Comparison of ENCODE assay signal across 13 cellular contexts in genomic region chr12:1848741-1849140, GRCh38. TPM values are rescaled to one million over a fixed set of nuclear protein-coding genes. Genes with fewer than 3 reads are reported as not detected.
"Had no signal": no experiment of that assay in that cellular context is flagged by ENCODE, and none has a peak within 500 bp of the region (broad histone marks: within the 10 kb centered on the region; RNA-seq: fewer than 3 reads in every experiment).

No MANE protein-coding gene starts in this region.

- H3K4me3 ChIP-seq: dorsolateral prefrontal cortex, neural progenitor cell, ovary, thyroid gland had no signal

- H2AFZ ChIP-seq: neural progenitor cell had no signal

- H3K36me3 Mint-ChIP-seq: neural progenitor cell; stimulated activated memory B cell treated with anti-CD40 and anti-IgM and Interleukin-4, amounts not matched to agents 10 μg/mL and 1 μg/mL and 100 μg/mL, for 72 hours had no signal

- H3K4me1 ChIP-seq: thyroid gland had no signal

- H3K4me3 Mint-ChIP-seq: activated CD4-positive, alpha-beta T cell treated with anti-CD3 and anti-CD28 coated beads, Interleukin-2, amount 10 ng/mL, durations not matched to agents 7 days and 5 days; neural progenitor cell; stimulated activated memory B cell treated with anti-CD40 and anti-IgM and Interleukin-4, amounts not matched to agents 10 μg/mL and 1 μg/mL and 100 μg/mL, for 72 hours had no signal

- H3K27ac ChIP-seq: dorsolateral prefrontal cortex, neural progenitor cell, ovary, thyroid gland had no signal

- H3K9me3 Mint-ChIP-seq: activated CD4-positive, alpha-beta T cell treated with anti-CD3 and anti-CD28 coated beads, Interleukin-2, amount 10 ng/mL, durations not matched to agents 7 days and 5 days; neural progenitor cell; stimulated activated memory B cell treated with anti-CD40 and anti-IgM and Interleukin-4, amounts not matched to agents 10 μg/mL and 1 μg/mL and 100 μg/mL, for 72 hours had no signal

- DNase-seq: activated CD4-positive, alpha-beta T cell treated with anti-CD3 and anti-CD28 coated beads, Interleukin-2, amount 10 ng/mL, durations not matched to agents 7 days and 5 days; activated CD8-positive, alpha-beta memory T cell treated with anti-CD3 and anti-CD28 coated beads for 24 hours; activated naive CD4-positive, alpha-beta T cell treated with Interleukin-2 at 50 U/mL for 16 hours; anterior cingulate cortex; erythroblast had no signal

- H3K27me3 ChIP-seq: dorsolateral prefrontal cortex, ovary, thyroid gland had no signal

- H3K4me1 Mint-ChIP-seq: activated CD4-positive, alpha-beta T cell treated with anti-CD3 and anti-CD28 coated beads, Interleukin-2, amount 10 ng/mL, durations not matched to agents 7 days and 5 days; stimulated activated memory B cell treated with anti-CD40 and anti-IgM and Interleukin-4, amounts not matched to agents 10 μg/mL and 1 μg/mL and 100 μg/mL, for 72 hours had no signal

- H3K4me2 ChIP-seq: neural progenitor cell had no signal

- H3K27ac Mint-ChIP-seq: activated CD4-positive, alpha-beta T cell treated with anti-CD3 and anti-CD28 coated beads, Interleukin-2, amount 10 ng/mL, durations not matched to agents 7 days and 5 days; stimulated activated memory B cell treated with anti-CD40 and anti-IgM and Interleukin-4, amounts not matched to agents 10 μg/mL and 1 μg/mL and 100 μg/mL, for 72 hours had no signal

- ATAC-seq: stimulated activated memory B cell treated with anti-CD40 and anti-IgM and Interleukin-4, amounts not matched to agents 10 μg/mL and 1 μg/mL and 100 μg/mL, for 72 hours had no signal

- H3K9ac ChIP-seq: neural progenitor cell had no signal

- H3K9me3 ChIP-seq: ovary, thyroid gland had no signal

- H3K36me3 ChIP-seq: neural progenitor cell, ovary, thyroid gland had no signal

RNA-seq across cellular contexts. Expression of gene LRTM2, which starts 28.4 kb away (rescaled TPM):
- total RNA-seq: activated CD4-positive, alpha-beta T cell treated with anti-CD3 and anti-CD28 coated beads, Interleukin-2, amount 10 ng/mL, durations not matched to agents 7 days and 5 days; lung microvascular endothelial cell; ovary; T-helper 2 cell treated with Interferon-gamma antibody and Interleukin-4, amounts not matched to agents 100 ng/mL and 5 ng/mL, for 36 hours; thyroid gland; urinary bladder had no signal
- polyA plus RNA-seq: ovary, urinary bladder had no signal
